In genomic region chr16:67539271-67539670, GRCh38 we compare ENCODE assay signal across 1 cellular context.
TF ChIP-seq lines count a peak whose summit lies in the region.

No MANE protein-coding gene starts in this region.

TF ChIP-seq in endothelial cell of umbilical vein, 7 proteins besides CTCF, POLR2A, EP300 and RAD21 (continued from another document):
- TF ChIP-seq MAX (IDR thresholded peaks at IDR 0.05; ENCODE audit: insufficient read depth, insufficient read length) = no peak
- no peak for TF ChIP-seq GATA2 (IDR thresholded peaks at IDR 0.05; ENCODE audit: insufficient read depth, insufficient read length, low read depth, low read length)
- TF ChIP-seq JUN (IDR thresholded peaks at IDR 0.05; ENCODE audit: borderline replicate concordance, insufficient read depth, insufficient read length, low read depth) = no peak
- no peak for TF ChIP-seq MYC (IDR thresholded peaks at IDR 0.05; ENCODE audit: low read depth, low read length)
- TF ChIP-seq POLR2AphosphoS5 (IDR thresholded peaks at IDR 0.05; ENCODE audit: insufficient read depth, low read depth, low read length) = no peak
- no peak for TF ChIP-seq FOS (IDR thresholded peaks at IDR 0.05; ENCODE audit: borderline replicate concordance, insufficient read depth, low read length)
